In the genomic region with DNA sequence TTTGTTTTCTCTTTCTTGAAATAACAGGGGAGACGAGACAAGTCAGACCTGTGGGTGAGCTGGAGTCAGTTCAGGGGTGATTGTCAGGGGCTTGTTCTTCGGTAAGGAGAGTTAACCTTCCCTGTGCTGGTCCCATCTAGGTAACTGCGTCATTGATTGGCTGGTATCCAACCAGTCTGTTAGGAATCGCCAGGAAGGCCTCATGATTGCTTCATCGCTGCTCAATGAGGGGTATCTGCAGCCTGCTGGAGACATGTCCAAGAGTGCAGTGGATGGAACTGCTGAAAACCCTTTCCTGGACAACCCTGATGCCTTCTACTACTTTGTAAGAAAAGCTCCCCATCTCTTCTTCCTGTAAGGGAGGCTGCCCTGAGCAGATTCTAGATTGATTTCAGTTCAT, we compare ENCODE assay signal across 27 cellular contexts. TPM values are rescaled to one million over a fixed set of nuclear protein-coding genes. Genes with fewer than 3 reads are reported as not detected.
DNase-seq lines count a peak whose midpoint lies in the region; ATAC-seq and TF ChIP-seq lines count a peak whose summit lies in the region.
"Had no signal": no experiment of that assay in that cellular context is flagged by ENCODE, and none has a peak within 500 bp of the region (broad histone marks: within the 10 kb centered on the region; RNA-seq: fewer than 3 reads in every experiment).

No MANE protein-coding gene starts in this region.

- no peak for ATAC-seq in activated CD4-positive, CD25-positive, alpha-beta regulatory T cell treated with anti-CD3 and anti-CD28 coated beads, Interleukin-2, amount 50 U/mL, for 24 hours
- no peak for ATAC-seq in right cardiac atrium
- ATAC-seq: gastrocnemius medialis, mucosa of descending colon, psoas muscle, SK-N-SH treated with all-trans-retinoic acid at 6 μM for 48 hours had no signal

- peak overlapping the region in 7 of 10 experiments; percentile 23 to 49 (median 32); a peak in 11 of 20 replicates for H3K4me3 ChIP-seq in BLaER1 treated with 17β-estradiol and CSF1 and Interleukin-3, amounts not matched to agents 10 nM and 100 nM
- H3K4me3 ChIP-seq in GM12865 (ENCODE audit: low read depth, low read length): peak overlapping the region; percentile 0; the same call in 1 of the 2 replicates
- H3K4me3 ChIP-seq in SU-DHL-6 (ENCODE audit: insufficient read depth, low read length, poor library complexity, severe bottlenecking): no peak overlapping the region
- no peak overlapping the region for H3K4me3 ChIP-seq in right cardiac atrium (ENCODE audit: low read length)
- H3K4me3 ChIP-seq: esophagus squamous epithelium, gastrocnemius medialis, mucosa of descending colon, psoas muscle, skin epidermis, thyroid gland had no signal

- peak overlapping the region in 10 of 11 experiments; percentile 58 to 82 (median 70); a peak in 19 of 22 replicates for H3K9ac ChIP-seq in BLaER1 treated with 17β-estradiol and CSF1 and Interleukin-3, amounts not matched to agents 10 nM and 100 nM
- H3K9ac ChIP-seq in SU-DHL-6 (ENCODE audit: low read length): no peak overlapping the region

- WGBS in right cardiac atrium: 87% methylated on average over 5 of the region's 5 CpGs

- 0 out of 2 replicates have a peak, but pooled peaks cover 5% of the 10 kb centered on the region for H3K79me2 ChIP-seq in SU-DHL-6 (ENCODE audit: insufficient read depth, low read length)

- H4K20me1 ChIP-seq in BLaER1 treated with 17β-estradiol and CSF1 and Interleukin-3, amounts not matched to agents 10 nM and 100 nM: peaks cover 0 to 100% (median 44%) of the 10 kb centered on the region in 11 experiments; a peak in 17 of 22 replicates
- no peaks in the 10 kb centered on the region for H4K20me1 ChIP-seq in SU-DHL-6 (ENCODE audit: low read depth, low read length)

- no peaks in the 10 kb centered on the region for H3K27me3 ChIP-seq in BLaER1 treated with 17β-estradiol and CSF1 and Interleukin-3, amounts not matched to agents 10 nM and 100 nM
- no peaks in the 10 kb centered on the region for H3K27me3 ChIP-seq in SU-DHL-6 (ENCODE audit: low read length)
- no peaks in the 10 kb centered on the region for H3K27me3 ChIP-seq in right cardiac atrium (ENCODE audit: control insufficient read depth, insufficient read depth)
- H3K27me3 ChIP-seq: esophagus squamous epithelium, gastrocnemius medialis, thyroid gland had no signal

- peaks cover 93 to 100% (median 100%) of the 10 kb centered on the region in 10 experiments for H3K4me1 ChIP-seq in BLaER1 treated with 17β-estradiol and CSF1 and Interleukin-3, amounts not matched to agents 10 nM and 100 nM
- peaks cover 4% of the 10 kb centered on the region for H3K4me1 ChIP-seq in right cardiac atrium (ENCODE audit: control insufficient read depth, insufficient read depth, low read length)
- H3K4me1 ChIP-seq: gastrocnemius medialis, psoas muscle, thyroid gland had no signal

- no peaks in the 10 kb centered on the region for H3K9me2 ChIP-seq in SU-DHL-6 (replicated peaks; ENCODE audit: insufficient read depth, low read length)

- H3F3A ChIP-seq in SU-DHL-6 (ENCODE audit: insufficient read depth): peaks cover 22% of the 10 kb centered on the region; the same call in 1 of the 2 replicates

- DNase-seq in GM12865 (ENCODE audit: low read depth) (no peak), kidney tubule cell (ENCODE audit: low spot score) (peak; percentile 17), GM19238 (ENCODE audit: insufficient read length, low spot score) (no peak), right cardiac atrium (no peak)
- no peak for DNase-seq in activated CD4-positive, alpha-beta T cell treated with anti-CD3 and anti-CD28 coated beads, Interleukin-2, amount 50 U/mL, for 48 hours
- DNase-seq: activated T-cell treated with anti-CD3 and anti-CD28 coated beads, Interleukin-2, amount 50 U/mL, for 4 hours; DMS53; esophagus squamous epithelium; gastrocnemius medialis; hypothalamus; islet precursor cell; mucosa of descending colon; NCI-H1417; NCI-H2107; NCI-H446 treated with DMSO at 0.1 percent for 48 hours; psoas muscle; stimulated activated CD4-positive, alpha-beta T cell treated with anti-CD3 and anti-CD28 coated beads, Interleukin-2, amount 100 ng/mL, for 48 hours; stimulated activated naive CD4-positive, alpha-beta T cell treated with Interleukin-2 at 50 U/mL for 16 hours; T-helper 9 cell; thyroid gland had no signal

- intact Hi-C loops in right cardiac atrium (cut with DNase I): no loop called here

- peak overlapping the region in 10 of 11 experiments; percentile 82 to 93 (median 86); a peak in 21 of 22 replicates for H3K27ac ChIP-seq in BLaER1 treated with 17β-estradiol and CSF1 and Interleukin-3, amounts not matched to agents 10 nM and 100 nM
- peak overlapping the region; percentile 81 for H3K27ac ChIP-seq in SU-DHL-6 (ENCODE audit: low read depth, low read length)
- H3K27ac ChIP-seq in right cardiac atrium (ENCODE audit: low read length): no peak overlapping the region
- H3K27ac ChIP-seq: gastrocnemius medialis, psoas muscle, RWPE1, thyroid gland had no signal

- TF ChIP-seq CTCF in GM12865 (IDR thresholded peaks at IDR 0.05; ENCODE audit: insufficient read depth, low read depth, low read length, missing control alignments) (no peak), SU-DHL-6 (IDR thresholded peaks at IDR 0.05; ENCODE audit: insufficient read depth, low read length, poor library complexity, severe bottlenecking) (no peak)

- H2AFZ ChIP-seq in SU-DHL-6 (ENCODE audit: low read depth, low read length, severe bottlenecking): no peak overlapping the region

- H3K36me3 ChIP-seq in BLaER1 treated with 17β-estradiol and CSF1 and Interleukin-3, amounts not matched to agents 10 nM and 100 nM: peaks cover 82 to 99% (median 91%) of the 10 kb centered on the region in 11 experiments
- peaks cover 29% of the 10 kb centered on the region for H3K36me3 ChIP-seq in SU-DHL-6 (ENCODE audit: low read length)
- H3K36me3 ChIP-seq: esophagus squamous epithelium, gastrocnemius medialis, thyroid gland had no signal

- H3K4me2 ChIP-seq in BLaER1 treated with 17β-estradiol and CSF1 and Interleukin-3, amounts not matched to agents 10 nM and 100 nM: peak overlapping the region; percentile 70 to 94 (median 83)
- H3K4me2 ChIP-seq in SU-DHL-6 (ENCODE audit: low read depth, low read length, poor library complexity, severe bottlenecking): no peak overlapping the region

- H3K9me3 ChIP-seq in BLaER1 treated with 17β-estradiol and CSF1 and Interleukin-3, amounts not matched to agents 10 nM and 100 nM (replicated peaks in 1 of 11): peaks cover 0 to 15% (median 0%) of the 10 kb centered on the region in 11 experiments; a peak in 6 of 22 replicates
- H3K9me3 ChIP-seq in SU-DHL-6 (ENCODE audit: insufficient read depth, low read length): no peaks in the 10 kb centered on the region
- H3K9me3 ChIP-seq in right cardiac atrium (ENCODE audit: control insufficient read depth, low read length): no peaks in the 10 kb centered on the region
- H3K9me3 ChIP-seq: esophagus squamous epithelium, gastrocnemius medialis, mucosa of descending colon, psoas muscle, thyroid gland had no signal

RNA-seq across cellular contexts. Expression of gene PLEK, which starts 21.3 kb away (rescaled TPM):
- 1 to 10 TPM; 4.0 to 6.6 (median 4.3) TPM for total RNA-seq in right cardiac atrium
- polyA plus RNA-seq in right cardiac atrium: 1.3 TPM
- total RNA-seq: H4 had no signal

Comparison
In these comparisons a context has a peak if more than half of its experiments do, and no peak if none do; other contexts are left out.
1. H3K4me3 ChIP-seq: peak in BLaER1 treated with 17β-estradiol and CSF1 and Interleukin-3, amounts not matched to agents 10 nM and 100 nM (7 of 10) and GM12865 (single experiment); none in SU-DHL-6 (single experiment) and right cardiac atrium (single experiment).